26 cellular contexts compared by ENCODE assay signal in the genomic region with DNA sequence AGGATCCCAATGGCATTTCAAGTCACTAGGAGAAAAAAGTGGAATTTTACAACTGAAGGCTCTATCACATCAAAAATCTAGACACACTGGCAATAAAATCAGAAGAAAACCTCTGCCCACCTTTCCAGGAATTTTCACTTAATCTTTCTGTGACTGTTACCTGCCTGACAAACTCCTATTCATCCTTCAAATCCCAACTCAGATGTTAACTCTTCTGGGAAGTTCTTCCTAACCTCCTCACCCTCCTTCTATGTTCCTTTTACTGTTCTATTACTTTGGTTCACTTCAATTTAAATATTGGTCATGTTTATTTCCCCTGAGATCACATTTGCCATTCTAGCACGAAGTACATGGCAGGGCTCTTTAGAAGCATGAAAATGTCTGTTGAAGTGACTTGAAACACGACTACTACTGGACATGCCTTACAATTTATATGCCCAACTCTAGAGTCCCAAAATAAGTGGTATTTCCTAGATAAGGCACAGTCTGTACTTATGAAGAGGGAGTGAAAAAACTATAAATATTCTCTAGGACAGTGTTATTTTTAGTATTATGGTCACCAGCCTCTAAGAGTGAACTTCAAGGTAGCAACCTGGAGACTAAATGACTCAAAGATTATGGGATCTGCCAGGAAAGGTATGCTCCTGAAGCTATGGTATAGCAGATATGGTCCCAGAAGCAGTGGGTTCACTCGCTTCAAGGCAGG.
"Had no signal": no experiment of that assay in that cellular context is flagged by ENCODE, and none has a peak within 500 bp of the region (broad histone marks: within the 10 kb centered on the region; RNA-seq: fewer than 3 reads in every experiment).

No MANE protein-coding gene starts in this region.

- H3K4me1 Mint-ChIP-seq: activated CD4-positive, alpha-beta T cell treated with anti-CD3 and anti-CD28 coated beads, Interleukin-2, amount 10 ng/mL, durations not matched to agents 24 days and 14 days; brain had no signal

- H3K27ac Mint-ChIP-seq: activated CD4-positive, alpha-beta T cell treated with anti-CD3 and anti-CD28 coated beads, Interleukin-2, amount 10 ng/mL, durations not matched to agents 24 days and 14 days; activated CD8-positive, alpha-beta memory T cell treated with anti-CD3 and anti-CD28 coated beads, Interleukin-2, amount 10 ng/mL, durations not matched to agents 7 days and 5 days; activated naive CD4-positive, alpha-beta T cell treated with anti-CD3 and anti-CD28 coated beads, Interleukin-2, amount 50 U/mL, for 24 hours; activated T-cell treated with anti-CD3 and anti-CD28 coated beads, Interleukin-2, amount 50 U/mL, for 24 hours; activated T-helper 1 cell treated with anti-CD3 and anti-CD28 coated beads, Interleukin-12 subunit alpha, Interleukin-12 subunit beta, Interleukin-2, Interleukin-4 antibody, amounts not matched to agents 30 ng/mL and 10 ng/mL and 1 ng/mL, durations not matched to agents 14 hours and 24 hours and 36 hours; brain; T-helper 1 cell treated with Interleukin-12 subunit alpha and Interleukin-12 subunit beta and Interleukin-4 antibody, amounts not matched to agents 30 μg/mL and 1 μg/mL, for 36 hours; WTC11 had no signal

- DNase-seq: activated CD4-positive, alpha-beta T cell treated with anti-CD3 and anti-CD28 coated beads, Interleukin-2, amount 10 ng/mL, durations not matched to agents 24 days and 14 days; activated CD4-positive, alpha-beta T cell treated with anti-CD3 and anti-CD28 coated beads, Interleukin-2, amount 50 U/mL, for 48 hours; activated CD4-positive, CD25-positive, alpha-beta regulatory T cell treated with anti-CD3 and anti-CD28 coated beads, Interleukin-2, amount 50 U/mL, for 72 hours; activated CD8-positive, alpha-beta memory T cell treated with anti-CD3 and anti-CD28 coated beads, Interleukin-2, amount 10 ng/mL, durations not matched to agents 7 days and 5 days; activated effector memory CD4-positive, alpha-beta T cell treated with Interleukin-2 at 50 U/mL for 16 hours; activated naive CD4-positive, alpha-beta T cell; activated T-cell treated with anti-CD3 and anti-CD28 coated beads, Interleukin-2, amount 50 U/mL, for 24 hours; amniotic stem cell; NCI-H1092; NCI-H1417 treated with DMSO at 0.1 percent for 48 hours; NCI-H1694; NCI-H2029; NCI-H2107; NCI-H345; NCI-H510A treated with DMSO at 0.1 percent for 48 hours; NCI-H69; NK-92 treated with Interleukin-12 subunit alpha and Interleukin-12 subunit beta, amount 100 ng/mL, for 24 hours; PC-3; SIG-M5 had no signal

- H3K4me3 Mint-ChIP-seq: activated CD4-positive, alpha-beta T cell treated with anti-CD3 and anti-CD28 coated beads, Interleukin-2, amount 10 ng/mL, durations not matched to agents 24 days and 14 days; activated CD8-positive, alpha-beta memory T cell treated with anti-CD3 and anti-CD28 coated beads, Interleukin-2, amount 10 ng/mL, durations not matched to agents 7 days and 5 days; activated naive CD4-positive, alpha-beta T cell treated with anti-CD3 and anti-CD28 coated beads, Interleukin-2, amount 50 U/mL, for 24 hours; activated T-cell treated with anti-CD3 and anti-CD28 coated beads, Interleukin-2, amount 50 U/mL, for 24 hours; activated T-helper 1 cell treated with anti-CD3 and anti-CD28 coated beads, Interleukin-12 subunit alpha, Interleukin-12 subunit beta, Interleukin-2, Interleukin-4 antibody, amounts not matched to agents 30 ng/mL and 10 ng/mL and 1 ng/mL, durations not matched to agents 14 hours and 24 hours and 36 hours; brain; T-helper 1 cell treated with Interleukin-12 subunit alpha and Interleukin-12 subunit beta and Interleukin-4 antibody, amounts not matched to agents 30 μg/mL and 1 μg/mL, for 36 hours; WTC11 had no signal

- ATAC-seq: activated CD8-positive, alpha-beta memory T cell treated with anti-CD3 and anti-CD28 coated beads, Interleukin-2, amount 10 ng/mL, durations not matched to agents 7 days and 5 days; PC-3; WTC11 had no signal

- H3K27ac ChIP-seq: KMS-11, SK-N-MC had no signal

- H3K27me3 Mint-ChIP-seq: activated CD4-positive, alpha-beta T cell treated with anti-CD3 and anti-CD28 coated beads, Interleukin-2, amount 10 ng/mL, durations not matched to agents 24 days and 14 days; activated CD8-positive, alpha-beta memory T cell treated with anti-CD3 and anti-CD28 coated beads, Interleukin-2, amount 10 ng/mL, durations not matched to agents 7 days and 5 days; activated naive CD4-positive, alpha-beta T cell treated with anti-CD3 and anti-CD28 coated beads, Interleukin-2, amount 50 U/mL, for 24 hours; activated T-cell treated with anti-CD3 and anti-CD28 coated beads, Interleukin-2, amount 50 U/mL, for 24 hours had no signal
